ENCODE assay signal across 1 cellular context in the genomic region with DNA sequence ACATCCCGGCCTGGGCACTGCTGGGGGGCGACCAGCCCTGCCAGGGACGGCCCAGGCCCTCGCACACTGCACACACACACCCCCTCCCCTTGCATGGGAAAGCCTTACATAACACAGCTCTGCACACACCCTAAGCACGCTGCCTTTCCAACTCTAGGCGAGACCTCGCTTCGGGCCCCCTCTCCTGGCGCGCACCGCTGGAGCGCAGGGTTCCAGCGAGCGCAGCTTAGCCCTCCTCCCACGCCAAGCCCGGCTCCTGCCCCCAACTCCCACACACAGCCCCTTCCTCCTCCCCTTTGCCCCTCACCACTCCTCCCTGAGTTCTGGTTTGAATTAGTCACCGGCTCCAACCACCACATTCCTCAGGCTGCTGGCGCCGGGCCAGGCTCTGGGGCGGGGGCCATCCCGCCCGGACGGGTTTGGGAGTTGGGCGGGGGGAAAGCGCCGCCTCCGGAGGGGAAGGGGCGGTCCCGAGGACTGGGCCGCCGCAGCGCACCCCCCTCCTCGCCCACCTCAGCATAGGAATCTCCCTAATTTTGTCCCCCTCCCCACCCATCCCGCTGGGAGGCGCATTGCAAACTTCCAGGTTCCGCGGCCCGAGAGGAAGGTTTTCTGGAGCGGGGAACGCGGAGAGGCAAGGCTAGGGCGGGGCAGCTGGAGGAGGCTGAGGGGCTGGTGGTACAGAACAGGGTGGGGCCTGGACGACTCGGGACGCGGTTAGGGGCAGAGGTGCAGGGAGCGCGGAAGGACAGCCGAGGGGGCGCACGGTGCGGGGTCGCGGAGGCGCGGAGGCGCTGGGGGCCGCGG.
A peak's percentile ranks its signal among the peaks of the same experiment; 100 is the strongest.
TF ChIP-seq lines count a peak whose summit lies in the region.

No MANE protein-coding gene starts in this region.

TF ChIP-seq in K562, 482 proteins besides CTCF, POLR2A, EP300 and RAD21 (continued from another document and continues in another):
- TF ChIP-seq, protein P1, sequence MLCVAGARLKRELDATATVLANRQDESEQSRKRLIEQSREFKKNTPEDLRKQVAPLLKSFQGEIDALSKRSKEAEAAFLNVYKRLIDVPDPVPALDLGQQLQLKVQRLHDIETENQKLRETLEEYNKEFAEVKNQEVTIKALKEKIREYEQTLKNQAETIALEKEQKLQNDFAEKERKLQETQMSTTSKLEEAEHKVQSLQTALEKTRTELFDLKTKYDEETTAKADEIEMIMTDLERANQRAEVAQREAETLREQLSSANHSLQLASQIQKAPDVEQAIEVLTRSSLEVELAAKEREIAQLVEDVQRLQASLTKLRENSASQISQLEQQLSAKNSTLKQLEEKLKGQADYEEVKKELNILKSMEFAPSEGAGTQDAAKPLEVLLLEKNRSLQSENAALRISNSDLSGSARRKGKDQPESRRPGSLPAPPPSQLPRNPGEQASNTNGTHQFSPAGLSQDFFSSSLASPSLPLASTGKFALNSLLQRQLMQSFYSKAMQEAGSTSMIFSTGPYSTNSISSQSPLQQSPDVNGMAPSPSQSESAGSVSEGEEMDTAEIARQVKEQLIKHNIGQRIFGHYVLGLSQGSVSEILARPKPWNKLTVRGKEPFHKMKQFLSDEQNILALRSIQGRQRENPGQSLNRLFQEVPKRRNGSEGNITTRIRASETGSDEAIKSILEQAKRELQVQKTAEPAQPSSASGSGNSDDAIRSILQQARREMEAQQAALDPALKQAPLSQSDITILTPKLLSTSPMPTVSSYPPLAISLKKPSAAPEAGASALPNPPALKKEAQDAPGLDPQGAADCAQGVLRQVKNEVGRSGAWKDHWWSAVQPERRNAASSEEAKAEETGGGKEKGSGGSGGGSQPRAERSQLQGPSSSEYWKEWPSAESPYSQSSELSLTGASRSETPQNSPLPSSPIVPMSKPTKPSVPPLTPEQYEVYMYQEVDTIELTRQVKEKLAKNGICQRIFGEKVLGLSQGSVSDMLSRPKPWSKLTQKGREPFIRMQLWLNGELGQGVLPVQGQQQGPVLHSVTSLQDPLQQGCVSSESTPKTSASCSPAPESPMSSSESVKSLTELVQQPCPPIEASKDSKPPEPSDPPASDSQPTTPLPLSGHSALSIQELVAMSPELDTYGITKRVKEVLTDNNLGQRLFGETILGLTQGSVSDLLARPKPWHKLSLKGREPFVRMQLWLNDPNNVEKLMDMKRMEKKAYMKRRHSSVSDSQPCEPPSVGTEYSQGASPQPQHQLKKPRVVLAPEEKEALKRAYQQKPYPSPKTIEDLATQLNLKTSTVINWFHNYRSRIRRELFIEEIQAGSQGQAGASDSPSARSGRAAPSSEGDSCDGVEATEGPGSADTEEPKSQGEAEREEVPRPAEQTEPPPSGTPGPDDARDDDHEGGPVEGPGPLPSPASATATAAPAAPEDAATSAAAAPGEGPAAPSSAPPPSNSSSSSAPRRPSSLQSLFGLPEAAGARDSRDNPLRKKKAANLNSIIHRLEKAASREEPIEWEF (CRISPR knock-in tag; IDR thresholded peaks at IDR 0.05), result no peak
- TF ChIP-seq FOXM1 (IDR thresholded peaks at IDR 0.05; ENCODE audit: low read depth) (0 out of 2 replicates have a peak, but pooled peaks have one; percentile 16), FOXM1 (CRISPR knock-in tag; IDR thresholded peaks at IDR 0.05; ENCODE audit: low read depth) (no peak), STAT5B (CRISPR knock-in tag; IDR thresholded peaks at IDR 0.05) (no peak), ZNF212 (CRISPR knock-in tag; IDR thresholded peaks at IDR 0.05) (no peak), HNRNPH1 (optimal IDR thresholded peaks at IDR 0.05; ENCODE audit: low read depth, low read length) (no peak), NONO (IDR thresholded peaks at IDR 0.05; ENCODE audit: low read depth in 2 of 2, low read length in 1 of 2) (no peak), ARID1B (IDR thresholded peaks at IDR 0.05) (peak; percentile 87), MXI1 (IDR thresholded peaks at IDR 0.05; ENCODE audit: low read depth, low read length) (no peak), ZFX (CRISPR knock-in tag; IDR thresholded peaks at IDR 0.05) (peak; percentile 70), NFIC (IDR thresholded peaks at IDR 0.05) (peak; percentile 100), MAFF (IDR thresholded peaks at IDR 0.05; ENCODE audit: low read length) (no peak), HLTF (IDR thresholded peaks at IDR 0.05) (no peak), XRCC5 (IDR thresholded peaks at IDR 0.05; ENCODE audit: low read depth, low read length) (peak; percentile 78), KDM4B (IDR thresholded peaks at IDR 0.05; ENCODE audit: borderline replicate concordance in 2 of 2, low read depth in 1 of 2) (no peak), SMC3 (conservative IDR thresholded peaks at IDR 0.05; ENCODE audit: insufficient read depth, low read depth, low read length) (no peak), ESRRA (IDR thresholded peaks at IDR 0.05; ENCODE audit: borderline replicate concordance, low read depth) (peak; percentile 15; the same call in 1 of the 2 replicates), GABPB2 (CRISPR knock-in tag; conservative IDR thresholded peaks at IDR 0.05) (no peak), HDAC1 (IDR thresholded peaks at IDR 0.05) (peak in 1 of 2 experiments; percentile 92; a peak in 2 of 4 replicates), SMAD4 (CRISPR knock-in tag; conservative IDR thresholded peaks at IDR 0.05) (no peak; the same call in 1 of the 2 replicates), ZC3H8 (IDR thresholded peaks at IDR 0.05) (no peak), RBM39 (optimal IDR thresholded peaks at IDR 0.05; ENCODE audit: low read depth, low read length) (no peak), CBX2 (IDR thresholded peaks at IDR 0.05; ENCODE audit: insufficient read depth, low read length, poor library complexity, severe bottlenecking) (no peak), CAMTA2 (CRISPR knock-in tag; conservative IDR thresholded peaks at IDR 0.05) (no peak), SREBF1 (IDR thresholded peaks at IDR 0.05; ENCODE audit: borderline replicate concordance, low read depth, low read length) (no peak)
- TF ChIP-seq, protein P2, sequence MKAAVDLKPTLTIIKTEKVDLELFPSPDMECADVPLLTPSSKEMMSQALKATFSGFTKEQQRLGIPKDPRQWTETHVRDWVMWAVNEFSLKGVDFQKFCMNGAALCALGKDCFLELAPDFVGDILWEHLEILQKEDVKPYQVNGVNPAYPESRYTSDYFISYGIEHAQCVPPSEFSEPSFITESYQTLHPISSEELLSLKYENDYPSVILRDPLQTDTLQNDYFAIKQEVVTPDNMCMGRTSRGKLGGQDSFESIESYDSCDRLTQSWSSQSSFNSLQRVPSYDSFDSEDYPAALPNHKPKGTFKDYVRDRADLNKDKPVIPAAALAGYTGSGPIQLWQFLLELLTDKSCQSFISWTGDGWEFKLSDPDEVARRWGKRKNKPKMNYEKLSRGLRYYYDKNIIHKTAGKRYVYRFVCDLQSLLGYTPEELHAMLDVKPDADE (conservative IDR thresholded peaks at IDR 0.05; ENCODE audit: control insufficient read depth, low read depth, low read length), result peak; percentile 64
- TF ChIP-seq, protein P3, sequence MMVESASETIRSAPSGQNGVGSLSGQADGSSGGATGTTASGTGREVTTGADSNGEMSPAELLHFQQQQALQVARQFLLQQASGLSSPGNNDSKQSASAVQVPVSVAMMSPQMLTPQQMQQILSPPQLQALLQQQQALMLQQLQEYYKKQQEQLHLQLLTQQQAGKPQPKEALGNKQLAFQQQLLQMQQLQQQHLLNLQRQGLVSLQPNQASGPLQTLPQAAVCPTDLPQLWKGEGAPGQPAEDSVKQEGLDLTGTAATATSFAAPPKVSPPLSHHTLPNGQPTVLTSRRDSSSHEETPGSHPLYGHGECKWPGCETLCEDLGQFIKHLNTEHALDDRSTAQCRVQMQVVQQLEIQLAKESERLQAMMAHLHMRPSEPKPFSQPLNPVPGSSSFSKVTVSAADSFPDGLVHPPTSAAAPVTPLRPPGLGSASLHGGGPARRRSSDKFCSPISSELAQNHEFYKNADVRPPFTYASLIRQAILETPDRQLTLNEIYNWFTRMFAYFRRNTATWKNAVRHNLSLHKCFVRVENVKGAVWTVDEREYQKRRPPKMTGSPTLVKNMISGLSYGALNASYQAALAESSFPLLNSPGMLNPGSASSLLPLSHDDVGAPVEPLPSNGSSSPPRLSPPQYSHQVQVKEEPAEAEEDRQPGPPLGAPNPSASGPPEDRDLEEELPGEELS (CRISPR knock-in tag; IDR thresholded peaks at IDR 0.05; ENCODE audit: borderline replicate concordance), result no peak; the same call in 1 of the 2 replicates
- TF ChIP-seq, protein P4, sequence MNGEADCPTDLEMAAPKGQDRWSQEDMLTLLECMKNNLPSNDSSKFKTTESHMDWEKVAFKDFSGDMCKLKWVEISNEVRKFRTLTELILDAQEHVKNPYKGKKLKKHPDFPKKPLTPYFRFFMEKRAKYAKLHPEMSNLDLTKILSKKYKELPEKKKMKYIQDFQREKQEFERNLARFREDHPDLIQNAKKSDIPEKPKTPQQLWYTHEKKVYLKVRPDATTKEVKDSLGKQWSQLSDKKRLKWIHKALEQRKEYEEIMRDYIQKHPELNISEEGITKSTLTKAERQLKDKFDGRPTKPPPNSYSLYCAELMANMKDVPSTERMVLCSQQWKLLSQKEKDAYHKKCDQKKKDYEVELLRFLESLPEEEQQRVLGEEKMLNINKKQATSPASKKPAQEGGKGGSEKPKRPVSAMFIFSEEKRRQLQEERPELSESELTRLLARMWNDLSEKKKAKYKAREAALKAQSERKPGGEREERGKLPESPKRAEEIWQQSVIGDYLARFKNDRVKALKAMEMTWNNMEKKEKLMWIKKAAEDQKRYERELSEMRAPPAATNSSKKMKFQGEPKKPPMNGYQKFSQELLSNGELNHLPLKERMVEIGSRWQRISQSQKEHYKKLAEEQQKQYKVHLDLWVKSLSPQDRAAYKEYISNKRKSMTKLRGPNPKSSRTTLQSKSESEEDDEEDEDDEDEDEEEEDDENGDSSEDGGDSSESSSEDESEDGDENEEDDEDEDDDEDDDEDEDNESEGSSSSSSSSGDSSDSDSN (IDR thresholded peaks at IDR 0.05; ENCODE audit: borderline replicate concordance in 1 of 2, low read depth in 2 of 2, low read length in 2 of 2), result peak; percentile 31 to 55; a peak in 2 of 4 replicates
- TF ChIP-seq, protein P5, sequence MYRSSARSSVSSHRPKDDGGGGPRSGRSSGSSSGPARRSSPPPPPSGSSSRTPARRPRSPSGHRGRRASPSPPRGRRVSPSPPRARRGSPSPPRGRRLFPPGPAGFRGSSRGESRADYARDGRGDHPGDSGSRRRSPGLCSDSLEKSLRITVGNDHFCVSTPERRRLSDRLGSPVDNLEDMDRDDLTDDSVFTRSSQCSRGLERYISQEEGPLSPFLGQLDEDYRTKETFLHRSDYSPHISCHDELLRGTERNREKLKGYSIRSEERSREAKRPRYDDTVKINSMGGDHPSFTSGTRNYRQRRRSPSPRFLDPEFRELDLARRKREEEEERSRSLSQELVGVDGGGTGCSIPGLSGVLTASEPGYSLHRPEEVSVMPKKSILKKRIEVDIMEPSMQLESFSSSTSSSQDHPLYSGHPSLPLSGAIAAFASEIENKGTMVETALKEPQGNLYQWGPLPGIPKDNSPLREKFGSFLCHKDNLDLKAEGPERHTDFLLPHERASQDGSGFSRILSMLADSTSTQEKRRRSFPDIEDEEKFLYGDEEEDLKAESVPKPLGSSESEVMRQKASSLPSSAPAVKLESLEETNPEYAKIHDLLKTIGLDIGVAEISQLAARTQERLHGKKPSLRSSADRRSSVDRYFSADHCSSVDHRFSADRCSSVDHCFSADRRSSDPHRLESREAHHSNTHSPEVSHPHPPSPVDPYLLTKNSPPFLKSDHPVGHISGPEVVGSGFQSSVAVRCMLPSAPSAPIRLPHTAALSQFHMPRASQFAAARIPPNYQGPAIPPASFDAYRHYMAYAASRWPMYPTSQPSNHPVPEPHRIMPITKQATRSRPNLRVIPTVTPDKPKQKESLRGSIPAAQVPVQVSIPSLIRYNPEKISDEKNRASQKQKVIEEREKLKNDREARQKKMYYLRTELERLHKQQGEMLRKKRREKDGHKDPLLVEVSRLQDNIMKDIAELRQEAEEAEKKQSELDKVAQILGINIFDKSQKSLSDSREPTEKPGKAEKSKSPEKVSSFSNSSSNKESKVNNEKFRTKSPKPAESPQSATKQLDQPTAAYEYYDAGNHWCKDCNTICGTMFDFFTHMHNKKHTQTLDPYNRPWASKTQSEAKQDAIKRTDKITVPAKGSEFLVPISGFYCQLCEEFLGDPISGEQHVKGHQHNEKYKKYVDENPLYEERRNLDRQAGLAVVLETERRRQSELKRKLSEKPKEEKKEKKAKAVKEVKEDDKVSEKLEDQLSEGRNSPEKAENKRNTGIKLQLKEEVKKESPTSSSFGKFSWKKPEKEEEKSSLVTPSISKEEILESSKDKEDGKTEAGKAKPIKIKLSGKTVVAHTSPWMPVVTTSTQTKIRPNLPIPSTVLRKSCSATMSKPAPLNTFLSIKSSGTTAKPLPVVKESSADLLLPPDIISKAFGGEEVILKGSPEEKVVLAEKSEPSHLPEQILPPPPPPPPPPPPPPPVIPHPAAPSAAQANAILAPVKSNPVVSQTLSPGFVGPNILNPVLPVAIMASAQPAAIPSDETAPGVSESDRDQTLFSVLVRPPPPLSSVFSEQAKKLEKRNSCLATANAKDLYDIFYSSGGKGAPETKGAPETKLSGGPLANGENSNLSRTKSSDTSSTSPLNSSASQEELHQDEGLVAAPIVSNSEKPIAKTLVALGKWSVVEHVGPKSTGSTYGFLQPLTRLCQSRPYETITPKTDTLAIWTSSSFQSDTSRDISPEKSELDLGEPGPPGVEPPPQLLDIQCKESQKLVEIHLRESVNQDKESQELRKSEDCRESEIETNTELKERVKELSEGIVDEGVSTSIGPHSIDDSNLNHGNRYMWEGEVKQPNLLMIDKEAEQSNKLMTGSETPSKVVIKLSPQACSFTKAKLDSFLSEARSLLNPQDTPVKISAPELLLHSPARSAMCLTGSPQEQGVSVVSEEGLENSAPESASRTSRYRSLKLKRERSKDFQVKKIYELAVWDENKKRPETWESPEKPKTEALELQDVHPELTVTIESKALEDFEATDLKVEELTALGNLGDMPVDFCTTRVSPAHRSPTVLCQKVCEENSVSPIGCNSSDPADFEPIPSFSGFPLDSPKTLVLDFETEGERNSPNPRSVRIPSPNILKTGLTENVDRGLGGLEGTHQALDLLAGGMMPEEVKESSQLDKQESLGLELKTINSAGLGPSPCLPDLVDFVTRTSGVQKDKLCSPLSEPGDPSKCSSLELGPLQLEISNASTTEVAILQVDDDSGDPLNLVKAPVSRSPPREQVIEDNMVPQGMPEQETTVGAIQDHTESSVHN (IDR thresholded peaks at IDR 0.05; ENCODE audit: borderline replicate concordance in 1 of 2, low read depth in 1 of 2), result no peak
- TF ChIP-seq, protein P6, sequence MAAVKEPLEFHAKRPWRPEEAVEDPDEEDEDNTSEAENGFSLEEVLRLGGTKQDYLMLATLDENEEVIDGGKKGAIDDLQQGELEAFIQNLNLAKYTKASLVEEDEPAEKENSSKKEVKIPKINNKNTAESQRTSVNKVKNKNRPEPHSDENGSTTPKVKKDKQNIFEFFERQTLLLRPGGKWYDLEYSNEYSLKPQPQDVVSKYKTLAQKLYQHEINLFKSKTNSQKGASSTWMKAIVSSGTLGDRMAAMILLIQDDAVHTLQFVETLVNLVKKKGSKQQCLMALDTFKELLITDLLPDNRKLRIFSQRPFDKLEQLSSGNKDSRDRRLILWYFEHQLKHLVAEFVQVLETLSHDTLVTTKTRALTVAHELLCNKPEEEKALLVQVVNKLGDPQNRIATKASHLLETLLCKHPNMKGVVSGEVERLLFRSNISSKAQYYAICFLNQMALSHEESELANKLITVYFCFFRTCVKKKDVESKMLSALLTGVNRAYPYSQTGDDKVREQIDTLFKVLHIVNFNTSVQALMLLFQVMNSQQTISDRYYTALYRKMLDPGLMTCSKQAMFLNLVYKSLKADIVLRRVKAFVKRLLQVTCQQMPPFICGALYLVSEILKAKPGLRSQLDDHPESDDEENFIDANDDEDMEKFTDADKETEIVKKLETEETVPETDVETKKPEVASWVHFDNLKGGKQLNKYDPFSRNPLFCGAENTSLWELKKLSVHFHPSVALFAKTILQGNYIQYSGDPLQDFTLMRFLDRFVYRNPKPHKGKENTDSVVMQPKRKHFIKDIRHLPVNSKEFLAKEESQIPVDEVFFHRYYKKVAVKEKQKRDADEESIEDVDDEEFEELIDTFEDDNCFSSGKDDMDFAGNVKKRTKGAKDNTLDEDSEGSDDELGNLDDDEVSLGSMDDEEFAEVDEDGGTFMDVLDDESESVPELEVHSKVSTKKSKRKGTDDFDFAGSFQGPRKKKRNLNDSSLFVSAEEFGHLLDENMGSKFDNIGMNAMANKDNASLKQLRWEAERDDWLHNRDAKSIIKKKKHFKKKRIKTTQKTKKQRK (IDR thresholded peaks at IDR 0.05; ENCODE audit: borderline replicate concordance, low read depth, low read length), result no peak
